In genomic region chr10:685613-686012, GRCh38 we compare ENCODE assay signal across 3 cellular contexts.
"Had no signal": no experiment of that assay in that cellular context is flagged by ENCODE, and none has a peak within 500 bp of the region (broad histone marks: within the 10 kb centered on the region; RNA-seq: fewer than 3 reads in every experiment).

No MANE protein-coding gene starts in this region.

- DNase-seq: GDM1, GF-D8 had no signal

- ATAC-seq: GM12878 had no signal

- H3K4me3 ChIP-seq: GM12878 had no signal
